ENCODE assay signal across 17 cellular contexts in genomic region chr11:63909621-63910506, GRCh38. TPM values are rescaled to one million over a fixed set of nuclear protein-coding genes. Genes with fewer than 3 reads are reported as not detected.
DNase-seq lines count a peak whose midpoint lies in the region; ATAC-seq and TF ChIP-seq lines count a peak whose summit lies in the region.
"Had no signal": no experiment of that assay in that cellular context is flagged by ENCODE, and none has a peak within 500 bp of the region (broad histone marks: within the 10 kb centered on the region; RNA-seq: fewer than 3 reads in every experiment).

No MANE protein-coding gene starts in this region.

- no peak overlapping the region for H2BK5ac ChIP-seq in trophoblast cell (ENCODE audit: low read depth, low read length, poor library complexity)

- H3K9me3 Mint-ChIP-seq in GM23338 = no peaks in the 10 kb centered on the region; the same call in 2 of the 3 replicates
- H3K9me3 Mint-ChIP-seq: activated CD4-positive, alpha-beta memory T cell treated with anti-CD3 and anti-CD28 coated beads, Interleukin-2, amount 10 ng/mL, durations not matched to agents 7 days and 5 days; CD4-positive, alpha-beta memory T cell had no signal

- no peak overlapping the region for H3K18ac ChIP-seq in trophoblast cell (ENCODE audit: low read length)

- H3K27me3 Mint-ChIP-seq in GM23338 (ENCODE audit: insufficient read depth, low read depth, poor library complexity) = peaks cover 26% of the 10 kb centered on the region
- H3K27me3 Mint-ChIP-seq: activated CD4-positive, alpha-beta memory T cell treated with anti-CD3 and anti-CD28 coated beads, Interleukin-2, amount 10 ng/mL, durations not matched to agents 7 days and 5 days; activated naive CD8-positive, alpha-beta T cell; CD4-positive, alpha-beta memory T cell had no signal

- no peak for TF ChIP-seq CTCF in GM23338 (conservative IDR thresholded peaks at IDR 0.05; ENCODE audit: low read depth in 2 of 2)
- TF ChIP-seq CTCF in RWPE1 (conservative IDR thresholded peaks at IDR 0.05; ENCODE audit: low read depth) = no peak
- no peak for TF ChIP-seq CTCF in GM13976 (IDR thresholded peaks at IDR 0.05; ENCODE audit: borderline replicate concordance, control extremely low read depth, extremely low read depth, insufficient read depth, missing control alignments)

- H3K36me3 ChIP-seq in GM23338 (ENCODE audit: insufficient read depth) = peaks cover 8% of the 10 kb centered on the region; the same call in 1 of the 2 replicates
- peaks cover 67 to 68% of the 10 kb centered on the region in 2 experiments for H3K36me3 ChIP-seq in trophoblast cell (ENCODE audit: control insufficient read depth in 1 of 2, insufficient read depth in 2 of 2, low read length in 2 of 2)

- no peak overlapping the region for H3K27ac Mint-ChIP-seq in GM23338
- H3K27ac Mint-ChIP-seq: activated CD4-positive, alpha-beta memory T cell treated with anti-CD3 and anti-CD28 coated beads, Interleukin-2, amount 10 ng/mL, durations not matched to agents 7 days and 5 days; activated naive CD8-positive, alpha-beta T cell had no signal

- H3K9me3 ChIP-seq in trophoblast cell (ENCODE audit: insufficient read depth, low read depth, low read length) = no peaks in the 10 kb centered on the region
- H3K9me3 ChIP-seq: gastrocnemius medialis had no signal

- H2BK120ac ChIP-seq in trophoblast cell (ENCODE audit: insufficient read depth, low read length, poor library complexity) = no peak overlapping the region

- H3K4ac ChIP-seq in trophoblast cell (ENCODE audit: low read depth, low read length) = no peak overlapping the region

- H4K12ac ChIP-seq in trophoblast cell (ENCODE audit: low read depth, low read length) = no peak overlapping the region

- H3K27ac ChIP-seq in GM23338 (ENCODE audit: low read depth) = peak overlapping the region; percentile 89
- H3K27ac ChIP-seq in RWPE1 = peak overlapping the region; percentile 51
- no peak overlapping the region for H3K27ac ChIP-seq in trophoblast cell (ENCODE audit: low read depth, low read length)
- H3K27ac ChIP-seq: gastrocnemius medialis had no signal

- H3K79me1 ChIP-seq in trophoblast cell (ENCODE audit: low read length) = no peaks in the 10 kb centered on the region

- H2AK5ac ChIP-seq in trophoblast cell (ENCODE audit: low read length) = no peak overlapping the region

- H4K20me1 ChIP-seq in GM23338 (replicated peaks; ENCODE audit: insufficient read depth) = peaks cover 7% of the 10 kb centered on the region; the same call in 1 of the 2 replicates

- H3K79me2 ChIP-seq in GM23338 (replicated peaks; ENCODE audit: insufficient read depth) = peaks cover 2% of the 10 kb centered on the region
- no peaks in the 10 kb centered on the region for H3K79me2 ChIP-seq in trophoblast cell (ENCODE audit: control insufficient read depth, insufficient read depth, low read length, poor library complexity)

- H2AFZ ChIP-seq in GM23338 = no peak overlapping the region
- no peak overlapping the region for H2AFZ ChIP-seq in trophoblast cell (ENCODE audit: insufficient read depth, low read length, poor library complexity)

- ATAC-seq in GM23338 (peak; percentile 46), esophagus mucosa (peak; percentile 7), HG03378 (IDR thresholded peaks at IDR 0.05; ENCODE audit: unreplicated experiment) (no peak)
- ATAC-seq: gastrocnemius medialis had no signal

- no peaks in the 10 kb centered on the region for H3K9me2 ChIP-seq in GM23338 (ENCODE audit: insufficient read depth)

- DNase-seq in GM23338 (ENCODE audit: low spot score) (peak; percentile 69), RWPE1 (ENCODE audit: low spot score) (no peak), trophoblast cell (no peak), hypothalamus (lab: John Stamatoyannopoulos, UW) (no peak), GM13976 (ENCODE audit: low spot score) (no peak)
- DNase-seq in activated naive CD4-positive, alpha-beta T cell treated with anti-CD3 and anti-CD28 coated beads, Interleukin-2, amount 50 U/mL, for 16 hours = no peak
- DNase-seq: activated CD4-positive, alpha-beta memory T cell treated with anti-CD3 and anti-CD28 coated beads, Interleukin-2, amount 10 ng/mL, durations not matched to agents 7 days and 5 days; CD4-positive, alpha-beta memory T cell; effector CD8-positive, alpha-beta T cell; gastrocnemius medialis; NCI-H1092; stimulated activated CD4-positive, alpha-beta T cell treated with anti-CD3 and anti-CD28 coated beads, Interleukin-2, amount 100 ng/mL, for 24 hours; stimulated activated naive CD4-positive, alpha-beta T cell treated with Interleukin-2 at 50 U/mL for 16 hours; T-helper 2 cell had no signal

- POLR2A ChIA-PET in RWPE1 (lab: Yijun Ruan, JAX; ENCODE audit: low non-redundant PET) = interaction anchor here (0.6 kb wide), 1 partner anchor 80 kb away, joined by 3 read pairs; no protein-coding TSS in a partner anchor

- no peak overlapping the region for H3K9ac ChIP-seq in trophoblast cell (ENCODE audit: low read length)

- in situ Hi-C loops in GM13976 (cut with MboI; ENCODE audit: low sequenced_read_pairs, unreplicated experiment) = no loop called here

- H3K4me2 ChIP-seq in GM23338 = peak overlapping the region; percentile 78
- no peak overlapping the region for H3K4me2 ChIP-seq in trophoblast cell (ENCODE audit: low read length)

- no peak overlapping the region for H3K14ac ChIP-seq in trophoblast cell (ENCODE audit: low read length)

- peak overlapping the region; percentile 55 for H3K4me3 Mint-ChIP-seq in GM23338
- H3K4me3 Mint-ChIP-seq: activated CD4-positive, alpha-beta memory T cell treated with anti-CD3 and anti-CD28 coated beads, Interleukin-2, amount 10 ng/mL, durations not matched to agents 7 days and 5 days; activated naive CD8-positive, alpha-beta T cell; CD4-positive, alpha-beta memory T cell had no signal

- H3K4me3 ChIP-seq in GM23338 (peak overlapping the region; percentile 42), trophoblast cell (ENCODE audit: low read depth, low read length) (no peak overlapping the region)
- H3K4me3 ChIP-seq: gastrocnemius medialis had no signal

- peaks cover 67% of the 10 kb centered on the region for H3K4me1 Mint-ChIP-seq in GM23338
- H3K4me1 Mint-ChIP-seq: activated CD4-positive, alpha-beta memory T cell treated with anti-CD3 and anti-CD28 coated beads, Interleukin-2, amount 10 ng/mL, durations not matched to agents 7 days and 5 days had no signal

- H3K27me3 ChIP-seq in GM23338 (ENCODE audit: insufficient read depth) (no peaks in the 10 kb centered on the region), trophoblast cell (ENCODE audit: insufficient read depth, low read length) (no peaks in the 10 kb centered on the region)
- H3K27me3 ChIP-seq: gastrocnemius medialis had no signal

- H4K8ac ChIP-seq in trophoblast cell (ENCODE audit: low read depth, low read length) = no peak overlapping the region

- no peak overlapping the region for H2BK12ac ChIP-seq in trophoblast cell (ENCODE audit: low read length)

- peaks cover 43% of the 10 kb centered on the region for H3K36me3 Mint-ChIP-seq in GM23338 (ENCODE audit: low read depth)
- H3K36me3 Mint-ChIP-seq: activated naive CD8-positive, alpha-beta T cell had no signal

- CTCF ChIA-PET in RWPE1 (lab: Yijun Ruan, JAX) = no interaction called here

- H4K91ac ChIP-seq in trophoblast cell (ENCODE audit: low read depth, low read length) = peak overlapping the region; percentile 16

- H3F3A ChIP-seq in GM23338 (replicated peaks; ENCODE audit: low read depth) = peaks cover 39% of the 10 kb centered on the region

- WGBS in trophoblast cell (ENCODE audit: extremely low coverage, insufficient coverage, insufficient read length) = no CpG with 5 or more reads among the region's 23 CpGs

- H3K4me1 ChIP-seq in GM23338 (ENCODE audit: insufficient read depth) (peaks cover 56% of the 10 kb centered on the region), trophoblast cell (ENCODE audit: control insufficient read depth in 1 of 2, insufficient read depth in 2 of 2, low read length in 2 of 2) (peaks cover 12 to 16% of the 10 kb centered on the region in 2 experiments)
- H3K4me1 ChIP-seq: gastrocnemius medialis had no signal

- no peak overlapping the region for H3K23ac ChIP-seq in trophoblast cell (ENCODE audit: low read length)

TF ChIP-seq in GM23338, 12 proteins besides CTCF, POLR2A, EP300 and RAD21 (continues in another document):
- no peak for TF ChIP-seq EZH2phosphoT487 (IDR thresholded peaks at IDR 0.05; ENCODE audit: unreplicated experiment)
- no peak for TF ChIP-seq ZNF114 (CRISPR knock-in tag; IDR thresholded peaks at IDR 0.05)
- TF ChIP-seq STAT1 (IDR thresholded peaks at IDR 0.05; ENCODE audit: unreplicated experiment) = no peak
- TF ChIP-seq REST (IDR thresholded peaks at IDR 0.05; ENCODE audit: unreplicated experiment) = no peak

RNA-seq across cellular contexts. Expression of gene RCOR2, which starts 7.1 kb away (rescaled TPM):
- 60.1 and 66.9 TPM in 2 replicates for total RNA-seq in GM23338 (2014; rRNA removed; shearing (Covaris generic))
- 4.7 and 5.5 TPM in 2 replicates for polyA plus RNA-seq in GM23338 (2016; fragmentation: Nextera tagmentation; extraction: Ambion mirVana)
- total RNA-seq in esophagus mucosa = 0.16 TPM
- polyA plus RNA-seq in trophoblast cell (2013) = 11.6 and 13.0 TPM in 2 replicates
- total RNA-seq: activated CD4-positive, alpha-beta memory T cell treated with anti-CD3 and anti-CD28 coated beads, Interleukin-2, amount 10 ng/mL, durations not matched to agents 7 days and 5 days; CD4-positive, alpha-beta memory T cell had no signal
- polyA plus RNA-seq: CD4-positive, alpha-beta memory T cell had no signal

RNA-seq across cellular contexts. Expression of gene NAA40, which starts 28.9 kb away (rescaled TPM):
- total RNA-seq in GM23338 (2014; rRNA removed; shearing (Covaris generic)) = 24.6 and 26.8 TPM in 2 replicates
- 10.1 and 12.1 TPM in 2 replicates for polyA plus RNA-seq in GM23338 (2016; fragmentation: Nextera tagmentation; extraction: Ambion mirVana)
- 10.8 TPM for total RNA-seq in esophagus mucosa
- polyA plus RNA-seq in trophoblast cell (2013) = 12.0 and 12.4 TPM in 2 replicates

Comparison
In these comparisons a context has a peak if more than half of its experiments do, and no peak if none do; other contexts are left out.
1. RNA of gene RCOR2, which starts 7.1 kb away (total RNA-seq): 60.1 to 66.9 TPM in GM23338; 0.16 TPM in esophagus mucosa (single experiment); every median in the first group is over 10 times any median in the second.